28 cellular contexts compared by ENCODE assay signal in genomic region chr12:19869413-19869812, GRCh38.
DNase-seq lines count a peak whose midpoint lies in the region; ATAC-seq and TF ChIP-seq lines count a peak whose summit lies in the region.
"Had no signal": no experiment of that assay in that cellular context is flagged by ENCODE, and none has a peak within 500 bp of the region (broad histone marks: within the 10 kb centered on the region; RNA-seq: fewer than 3 reads in every experiment).

No MANE protein-coding gene starts in this region.

- H3K27ac Mint-ChIP-seq in activated T-helper 17 cell treated with anti-CD3 and anti-CD28 coated beads, Interleukin-2, amount 50 U/mL, for 72 hours = no peak overlapping the region
- H3K27ac Mint-ChIP-seq: activated naive CD4-positive, alpha-beta T cell treated with anti-CD3 and anti-CD28 coated beads, Interleukin-2, amount 50 U/mL, for 24 hours; activated T-helper 1 cell treated with anti-CD3 and anti-CD28 coated beads, Interleukin-12 subunit alpha, Interleukin-12 subunit beta, Interleukin-2, Interleukin-4 antibody, amounts not matched to agents 30 ng/mL and 10 ng/mL and 1 ng/mL, durations not matched to agents 14 hours and 24 hours and 36 hours; CD4-positive, alpha-beta T cell; nephron had no signal

- H4K20me1 ChIP-seq in SK-N-SH (ENCODE audit: insufficient read depth) = no peaks in the 10 kb centered on the region

- no peaks in the 10 kb centered on the region for H3K27me3 Mint-ChIP-seq in activated T-helper 17 cell treated with anti-CD3 and anti-CD28 coated beads, Interleukin-2, amount 50 U/mL, for 72 hours
- H3K27me3 Mint-ChIP-seq: activated naive CD4-positive, alpha-beta T cell treated with anti-CD3 and anti-CD28 coated beads, Interleukin-2, amount 50 U/mL, for 24 hours; CD4-positive, alpha-beta T cell had no signal

- peaks cover 3% of the 10 kb centered on the region for H3K9me3 Mint-ChIP-seq in activated T-helper 17 cell treated with anti-CD3 and anti-CD28 coated beads, Interleukin-2, amount 50 U/mL, for 72 hours

- H3K4me3 Mint-ChIP-seq in activated T-helper 17 cell treated with anti-CD3 and anti-CD28 coated beads, Interleukin-2, amount 50 U/mL, for 72 hours = no peak overlapping the region
- H3K4me3 Mint-ChIP-seq: activated naive CD4-positive, alpha-beta T cell treated with anti-CD3 and anti-CD28 coated beads, Interleukin-2, amount 50 U/mL, for 24 hours; activated T-helper 1 cell treated with anti-CD3 and anti-CD28 coated beads, Interleukin-12 subunit alpha, Interleukin-12 subunit beta, Interleukin-2, Interleukin-4 antibody, amounts not matched to agents 30 ng/mL and 10 ng/mL and 1 ng/mL, durations not matched to agents 14 hours and 24 hours and 36 hours; CD4-positive, alpha-beta T cell; nephron had no signal

- no peak overlapping the region for H3K9ac ChIP-seq in SK-N-SH

- no peak overlapping the region for H2AFZ ChIP-seq in SK-N-SH (ENCODE audit: low read depth)

- TF ChIP-seq EP300 in SK-N-SH (IDR thresholded peaks at IDR 0.05; ENCODE audit: borderline replicate concordance in 1 of 2, low read depth in 1 of 2, low read length in 1 of 2) = no peak

- H3K4me1 Mint-ChIP-seq in activated T-helper 17 cell treated with anti-CD3 and anti-CD28 coated beads, Interleukin-2, amount 50 U/mL, for 72 hours = no peaks in the 10 kb centered on the region
- H3K4me1 Mint-ChIP-seq: activated naive CD4-positive, alpha-beta T cell treated with anti-CD3 and anti-CD28 coated beads, Interleukin-2, amount 50 U/mL, for 24 hours had no signal

- H3K79me2 ChIP-seq in SK-N-SH (ENCODE audit: insufficient read depth) = no peaks in the 10 kb centered on the region

- no peak for TF ChIP-seq RAD21 in SK-N-SH (IDR thresholded peaks at IDR 0.05; ENCODE audit: low read length)

- no peaks in the 10 kb centered on the region for H3F3A ChIP-seq in SK-N-SH (replicated peaks; ENCODE audit: insufficient read depth)

- H3K9me2 ChIP-seq in SK-N-SH = no peaks in the 10 kb centered on the region

- no peaks in the 10 kb centered on the region for H3K9me3 ChIP-seq in SK-N-SH
- H3K9me3 ChIP-seq: A549, lower lobe of right lung, ovary, Peyer's patch, SJCRH30, stomach, transverse colon had no signal

- H3K4me2 ChIP-seq in SK-N-SH = no peak overlapping the region
- H3K4me2 ChIP-seq: A549 had no signal

- no peaks in the 10 kb centered on the region for H3K36me3 Mint-ChIP-seq in activated T-helper 17 cell treated with anti-CD3 and anti-CD28 coated beads, Interleukin-2, amount 50 U/mL, for 72 hours (ENCODE audit: low read depth)
- H3K36me3 Mint-ChIP-seq: activated naive CD4-positive, alpha-beta T cell treated with anti-CD3 and anti-CD28 coated beads, Interleukin-2, amount 50 U/mL, for 24 hours had no signal

- WGBS in SK-N-SH (ENCODE audit: low lambda C conversion rate) = 80% methylated on average over 5 of the region's 5 CpGs

- H3K27me3 ChIP-seq in SK-N-SH (ENCODE audit: insufficient read depth) = no peaks in the 10 kb centered on the region
- H3K27me3 ChIP-seq: dorsolateral prefrontal cortex, ovary, Peyer's patch, SJCRH30, stomach, transverse colon had no signal

- H3K4me3 ChIP-seq in fibroblast of mammary gland (ENCODE audit: control insufficient read depth, low read depth, low read length) = no peak overlapping the region
- no peak overlapping the region for H3K4me3 ChIP-seq in SK-N-SH (ENCODE audit: low read depth in 2 of 2, low read length in 1 of 2)
- H3K4me3 ChIP-seq: A549, dorsolateral prefrontal cortex, K562, lower lobe of right lung, ovary, Peyer's patch, SJCRH30, stomach, transverse colon had no signal

- ATAC-seq in activated T-helper 17 cell treated with anti-CD3 and anti-CD28 coated beads, Interleukin-2, amount 50 U/mL, for 72 hours (replicated peaks) = peak; percentile 90
- ATAC-seq: A549, HCT116, K562, lower lobe of right lung had no signal

- H3K27ac ChIP-seq in SK-N-SH (ENCODE audit: low read depth in 2 of 2, low read length in 1 of 2) = no peak overlapping the region
- H3K27ac ChIP-seq: A549, dorsolateral prefrontal cortex, lower lobe of right lung, ovary, Peyer's patch, SJCRH30, stomach, transverse colon had no signal

- TF ChIP-seq CTCF in fibroblast of mammary gland (conservative IDR thresholded peaks at IDR 0.05; ENCODE audit: control insufficient read depth, insufficient read depth, low read depth, low read length) (no peak), SK-N-SH (IDR thresholded peaks at IDR 0.05) (no peak)

- no peaks in the 10 kb centered on the region for H3K36me3 ChIP-seq in SK-N-SH (replicated peaks in 1 of 2; ENCODE audit: control insufficient read depth in 1 of 2, insufficient read depth in 2 of 2, low read length in 1 of 2)
- H3K36me3 ChIP-seq: lower lobe of right lung, ovary, Peyer's patch, SJCRH30, stomach, transverse colon had no signal

- CTCF ChIA-PET in SK-N-SH (lab: Yijun Ruan, JAX) = interaction anchor here (0.6 to 0.9 kb wide), 2 partner anchors 24 to 672 kb away, joined by 3 to 4 read pairs; no protein-coding TSS in a partner anchor

- peaks cover 2 to 4% of the 10 kb centered on the region in 2 experiments; a peak in 2 of 4 replicates for H3K4me1 ChIP-seq in SK-N-SH (ENCODE audit: control insufficient read depth in 1 of 2, insufficient read depth in 2 of 2, low read depth in 1 of 2, low read length in 1 of 2)
- H3K4me1 ChIP-seq: A549, lower lobe of right lung, Peyer's patch, SJCRH30, stomach had no signal

- POLR2A ChIA-PET in SK-N-SH (lab: Yijun Ruan, JAX) = no interaction called here

- DNase-seq in activated CD4-positive, alpha-beta T cell treated with anti-CD3 and anti-CD28 coated beads, Interleukin-2, amount 50 U/mL, for 48 hours = peak; percentile 13 to 34
- no peak for DNase-seq in activated CD4-positive, alpha-beta T cell treated with anti-CD3 and anti-CD28 coated beads, Interleukin-2, amount 50 U/mL, for 1 hour
- DNase-seq in fibroblast of mammary gland (ENCODE audit: low read depth) = peak; percentile 43
- DNase-seq in stimulated activated CD8-positive, alpha-beta memory T cell treated with anti-CD3 and anti-CD28 coated beads, Interleukin-7, amount 100 ng/mL, for 48 hours (ENCODE audit: extremely low read depth in 1 of 2, low read depth in 1 of 2) = peak; percentile 19 to 25
- no peak for DNase-seq in SK-N-SH
- DNase-seq in Kasumi-1 (lab: John Stamatoyannopoulos, UW) = no peak
- no peak for DNase-seq in islet precursor cell
- DNase-seq: AML-193; CD4-positive, alpha-beta T cell; dorsolateral prefrontal cortex; lower lobe of right lung; MM.1S; NCI-H1417; NCI-H2029 treated with DMSO at 0.1 percent for 48 hours; NCI-H226; ovary; Peyer's patch; SJCRH30; small intestine; stomach; transverse colon had no signal

TF ChIP-seq in SK-N-SH, 30 proteins besides CTCF, POLR2A, EP300 and RAD21:
- TF ChIP-seq USF2 (IDR thresholded peaks at IDR 0.05; ENCODE audit: borderline replicate concordance, low read depth, low read length) (no peak), TCF12 (IDR thresholded peaks at IDR 0.05) (no peak), TEAD4 (IDR thresholded peaks at IDR 0.05; ENCODE audit: borderline replicate concordance, insufficient read depth) (no peak), CHD2 (IDR thresholded peaks at IDR 0.05; ENCODE audit: low read length, partially characterized antibody) (no peak), ELF1 (IDR thresholded peaks at IDR 0.05) (no peak), SMC3 (IDR thresholded peaks at IDR 0.05; ENCODE audit: low read depth, low read length) (no peak), RXRA (IDR thresholded peaks at IDR 0.05; ENCODE audit: borderline replicate concordance, low read depth) (no peak), PBX3 (IDR thresholded peaks at IDR 0.05) (no peak), JUND (IDR thresholded peaks at IDR 0.05) (no peak), MEF2A (IDR thresholded peaks at IDR 0.05; ENCODE audit: borderline replicate concordance, low read depth) (no peak), RFX5 (IDR thresholded peaks at IDR 0.05; ENCODE audit: low read length) (no peak), FOSL2 (IDR thresholded peaks at IDR 0.05; ENCODE audit: borderline replicate concordance, low read depth) (no peak), RCOR1 (IDR thresholded peaks at IDR 0.05; ENCODE audit: low read length) (no peak)
TF ChIP-seq in SK-N-SH: peak in this region for 0.

Comparison
In these comparisons a context has a peak if more than half of its experiments do, and no peak if none do; other contexts are left out.
1. DNase-seq: peak in activated CD4-positive, alpha-beta T cell treated with anti-CD3 and anti-CD28 coated beads, Interleukin-2, amount 50 U/mL, for 48 hours (2 of 2), fibroblast of mammary gland (single experiment) and stimulated activated CD8-positive, alpha-beta memory T cell treated with anti-CD3 and anti-CD28 coated beads, Interleukin-7, amount 100 ng/mL, for 48 hours (2 of 2); none in activated CD4-positive, alpha-beta T cell treated with anti-CD3 and anti-CD28 coated beads, Interleukin-2, amount 50 U/mL, for 1 hour (single experiment), SK-N-SH (single experiment), Kasumi-1 (0 of 2) and islet precursor cell (single experiment).